ENCODE assay signal across 8 cellular contexts in genomic region chr9:137067860-137068538, GRCh38. TPM values are rescaled to one million over a fixed set of nuclear protein-coding genes. Genes with fewer than 3 reads are reported as not detected.
DNase-seq lines count a peak whose midpoint lies in the region; ATAC-seq and TF ChIP-seq lines count a peak whose summit lies in the region.

No MANE protein-coding gene starts in this region.

- DNase-seq in BJ (ENCODE audit: low read depth) = no peak
- DNase-seq in NCI-H1694 treated with DMSO at 0.1 percent for 48 hours (lab: John Stamatoyannopoulos, UW) = peak; percentile 62
- DNase-seq in T-helper 17 cell = peak; percentile 73 to 83 (median 77)
- peak; percentile 89 for DNase-seq in activated naive CD8-positive, alpha-beta T cell treated with anti-CD3 and anti-CD28 coated beads, Interleukin-2, amount 50 U/mL, for 24 hours
- peak; percentile 78 to 80 for DNase-seq in heart right ventricle
- peak; percentile 86 for DNase-seq in sciatic nerve (ENCODE audit: low spot score)

- TF ChIP-seq CTCF in BJ (IDR thresholded peaks at IDR 0.05; ENCODE audit: insufficient read depth, low read depth, low read length) = peak; percentile 87
- peak; percentile 69 to 83 (median 81) for TF ChIP-seq CTCF in heart right ventricle (IDR thresholded peaks at IDR 0.05)

- H3K9me3 ChIP-seq in T-helper 17 cell (ENCODE audit: control insufficient read depth, low read length, poor library complexity, severe bottlenecking) = no peaks in the 10 kb centered on the region
- H3K9me3 ChIP-seq in heart right ventricle = no peaks in the 10 kb centered on the region

- no peaks in the 10 kb centered on the region for H3K9me3 Mint-ChIP-seq in activated naive CD8-positive, alpha-beta T cell treated with anti-CD3 and anti-CD28 coated beads, Interleukin-2, amount 50 U/mL, for 24 hours

- H3K4me3 Mint-ChIP-seq in T-helper 17 cell = peak overlapping the region; percentile 31
- peak overlapping the region; percentile 55 for H3K4me3 Mint-ChIP-seq in activated naive CD8-positive, alpha-beta T cell treated with anti-CD3 and anti-CD28 coated beads, Interleukin-2, amount 50 U/mL, for 24 hours

- H3K4me3 ChIP-seq in BJ (ENCODE audit: low read depth, low read length) (no peak overlapping the region), heart right ventricle (no peak overlapping the region)

- H3K27ac Mint-ChIP-seq in T-helper 17 cell = peak overlapping the region; percentile 29
- no peak overlapping the region for H3K27ac Mint-ChIP-seq in activated naive CD8-positive, alpha-beta T cell treated with anti-CD3 and anti-CD28 coated beads, Interleukin-2, amount 50 U/mL, for 24 hours

- H3K27me3 Mint-ChIP-seq in T-helper 17 cell = peaks cover 5% of the 10 kb centered on the region
- peaks cover 2% of the 10 kb centered on the region for H3K27me3 Mint-ChIP-seq in activated naive CD8-positive, alpha-beta T cell treated with anti-CD3 and anti-CD28 coated beads, Interleukin-2, amount 50 U/mL, for 24 hours

- WGBS in heart right ventricle, 2 donors = 59 to 60% methylated on average over 12 of the region's 12 CpGs

- H3K4me1 Mint-ChIP-seq in T-helper 17 cell = peaks cover 17% of the 10 kb centered on the region
- peaks cover 17% of the 10 kb centered on the region for H3K4me1 Mint-ChIP-seq in activated naive CD8-positive, alpha-beta T cell treated with anti-CD3 and anti-CD28 coated beads, Interleukin-2, amount 50 U/mL, for 24 hours

- CTCF ChIA-PET in BJ (lab: Yijun Ruan, JAX) = interaction anchor here (0.6 to 9.4 kb wide), 24 partner anchors 8 to 293 kb away, joined by 3 to 153 read pairs (median 4); partner anchors contain the start of genes CYSRT1, MAN1B1, NPDC1 and RNF224

- intact Hi-C loops in heart right ventricle (cut with DNase I) (loop anchor here in 3 of 10 donors (2.0 to 10.0 kb wide), 3 partner anchors 19 to 283 kb away; partner anchors contain the start of gene NPDC1 (in 1 of the 3)), sciatic nerve (cut with DNase I) (no loop called here)

- H3K36me3 Mint-ChIP-seq in T-helper 17 cell (ENCODE audit: low read depth) = no peaks in the 10 kb centered on the region
- H3K36me3 Mint-ChIP-seq in activated naive CD8-positive, alpha-beta T cell treated with anti-CD3 and anti-CD28 coated beads, Interleukin-2, amount 50 U/mL, for 24 hours (ENCODE audit: low read depth) = no peaks in the 10 kb centered on the region

- H3K27ac ChIP-seq in heart right ventricle = no peak overlapping the region

- H3K4me1 ChIP-seq in heart right ventricle = peaks cover 7 to 44% (median 19%) of the 10 kb centered on the region in 9 donors

- POLR2A ChIA-PET in BJ (lab: Charles Lee) = no interaction called here

- no peaks in the 10 kb centered on the region for H3K27me3 ChIP-seq in BJ (ENCODE audit: control insufficient read depth, insufficient read depth, low read length)
- H3K27me3 ChIP-seq in heart right ventricle = peaks cover 0 to 15% (median 9%) of the 10 kb centered on the region in 7 donors

- ATAC-seq in GM21515 (IDR thresholded peaks at IDR 0.05; ENCODE audit: unreplicated experiment) (peak; percentile 43), T-helper 17 cell (peak; percentile 65), heart right ventricle (peak in 7 of 8 donors; percentile 17 to 46 (median 43)), sciatic nerve (peak; percentile 54), HG03175 (IDR thresholded peaks at IDR 0.05; ENCODE audit: unreplicated experiment) (no peak)
- ATAC-seq in activated naive CD8-positive, alpha-beta T cell treated with anti-CD3 and anti-CD28 coated beads, Interleukin-2, amount 50 U/mL, for 24 hours = peak; percentile 55

- H3K36me3 ChIP-seq in BJ (ENCODE audit: control insufficient read depth, insufficient read depth, low read length) (no peaks in the 10 kb centered on the region), heart right ventricle (no peaks in the 10 kb centered on the region)

RNA-seq across cellular contexts. Expression of gene SAPCD2, which starts 2.4 kb away (rescaled TPM):
- polyA plus RNA-seq in BJ (2011; rRNA removed) (5.1 and 8.6 TPM in 2 replicates), heart right ventricle (under 1 TPM; 0.15 to 0.23 TPM)
- 3.0 and 3.2 TPM in 2 replicates for polyA minus RNA-seq in BJ (2011; rRNA and poly(A)+ RNA removed)
- total RNA-seq in T-helper 17 cell (under 1 TPM; 0.27 to 0.39 TPM), heart right ventricle (1 to 10 TPM in 1 of 10 donors, under 1 TPM in 8, not detected in 1; 0.06 to 1.1 (median 0.11) TPM), sciatic nerve (0.36 TPM)

RNA-seq across cellular contexts. Expression of gene UAP1L1, which starts 9.3 kb away (rescaled TPM):
- polyA plus RNA-seq in BJ (2011; rRNA removed) (2.8 and 5.6 TPM in 2 replicates), heart right ventricle (10 to 100 TPM in 1 of 2 donors, 1 to 10 TPM in 1; 3.4 to 24.3 TPM)
- 2.6 and 3.0 TPM in 2 replicates for polyA minus RNA-seq in BJ (2011; rRNA and poly(A)+ RNA removed)
- total RNA-seq in T-helper 17 cell (10 to 100 TPM in 1 of 2 donors, 1 to 10 TPM in 1; 9.3 to 10.2 TPM), heart right ventricle (10 to 100 TPM in 4 of 10 donors, 1 to 10 TPM in 6; 6.0 to 16.5 (median 8.5) TPM), sciatic nerve (18.3 TPM)

RNA-seq across cellular contexts. Expression of gene ENTPD2, which starts 14.1 kb away (rescaled TPM):
- polyA plus RNA-seq in BJ (2011; rRNA removed) (not detected in 2 replicates), heart right ventricle (1 to 10 TPM in 1 of 2 donors, under 1 TPM in 1; 0.96 to 3.3 TPM)
- not detected in 2 replicates for polyA minus RNA-seq in BJ (2011; rRNA and poly(A)+ RNA removed)
- total RNA-seq in T-helper 17 cell (under 1 TPM in 1 of 2 donors, not detected in 1; 0.20 TPM), heart right ventricle (1 to 10 TPM in 8 of 10 donors, under 1 TPM in 2; 0.32 to 2.5 (median 1.6) TPM), sciatic nerve (24.3 TPM)

RNA-seq across cellular contexts. Expression of gene MAN1B1, which starts 18.8 kb away (rescaled TPM):
- 53.0 and 80.0 TPM in 2 replicates for polyA plus RNA-seq in BJ (2011; rRNA removed)
- 37.3 and 50.3 TPM in 2 replicates for polyA minus RNA-seq in BJ (2011; rRNA and poly(A)+ RNA removed)
- 10 to 100 TPM; 62.0 to 62.3 TPM for total RNA-seq in T-helper 17 cell
- total RNA-seq in heart right ventricle = 10 to 100 TPM; 16.9 to 27.7 (median 20.9) TPM
- 10 to 100 TPM; 25.5 to 71.4 TPM for polyA plus RNA-seq in heart right ventricle
- total RNA-seq in sciatic nerve = 48.3 TPM

RNA-seq across cellular contexts. Expression of gene NPDC1, which starts 22.0 kb away (rescaled TPM):
- polyA plus RNA-seq in BJ (2011; rRNA removed) = 21.8 and 31.9 TPM in 2 replicates
- 8.2 and 13.4 TPM in 2 replicates for polyA minus RNA-seq in BJ (2011; rRNA and poly(A)+ RNA removed)
- 100 to 1,000 TPM; 139 to 202 TPM for total RNA-seq in T-helper 17 cell
- 10 to 100 TPM; 29.1 to 74.3 (median 52.6) TPM for total RNA-seq in heart right ventricle
- 100 to 1,000 TPM in 1 of 2 donors, 10 to 100 TPM in 1; 74.2 to 153 TPM for polyA plus RNA-seq in heart right ventricle
- total RNA-seq in sciatic nerve = 157 TPM
